Comparison of ENCODE assay signal across 13 cellular contexts in the genomic region with DNA sequence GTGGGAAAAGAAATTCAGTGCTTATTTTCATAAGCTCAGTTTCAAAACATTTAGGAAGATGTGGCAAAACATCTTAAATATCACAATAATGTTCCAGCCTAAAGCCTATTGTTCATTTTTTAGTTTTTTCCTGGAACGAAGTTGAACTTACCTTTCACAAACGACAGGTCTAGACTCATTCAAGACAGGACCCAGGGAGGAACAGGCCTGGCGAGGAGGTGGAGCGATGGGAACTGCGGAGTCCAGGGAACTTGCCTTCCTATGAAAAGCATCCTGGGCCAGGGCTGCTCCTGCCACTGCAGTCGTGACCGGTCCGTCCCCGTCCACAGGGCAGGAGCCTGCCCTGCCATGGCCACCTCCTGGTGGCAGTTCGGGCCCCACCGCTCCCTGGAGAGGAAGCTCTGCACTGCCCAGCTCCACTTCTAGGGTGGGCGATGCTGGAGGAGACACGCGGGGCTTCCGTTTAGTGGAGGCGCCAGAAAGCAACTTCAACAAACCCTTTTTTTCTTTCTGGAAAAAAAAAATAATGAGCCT.
A peak's percentile ranks its signal among the peaks of the same experiment; 100 is the strongest.
DNase-seq lines count a peak whose midpoint lies in the region; ATAC-seq and TF ChIP-seq lines count a peak whose summit lies in the region.
"Had no signal": no experiment of that assay in that cellular context is flagged by ENCODE, and none has a peak within 500 bp of the region (broad histone marks: within the 10 kb centered on the region; RNA-seq: fewer than 3 reads in every experiment).

No MANE protein-coding gene starts in this region.

- H3K4me3 ChIP-seq in breast epithelium (no peak overlapping the region), epithelial cell of esophagus (ENCODE audit: low read length) (no peak overlapping the region), neural progenitor cell (no peak overlapping the region)
- H3K4me3 ChIP-seq: BLaER1, GM12878 had no signal

- H3K9ac ChIP-seq in neural progenitor cell = no peak overlapping the region
- H3K9ac ChIP-seq: BLaER1 had no signal

- no peaks in the 10 kb centered on the region for H3K79me2 ChIP-seq in neural progenitor cell (ENCODE audit: low read depth)

- H3K4me2 ChIP-seq in neural progenitor cell = no peak overlapping the region
- H3K4me2 ChIP-seq: BLaER1 had no signal

- TF ChIP-seq POLR2A in breast epithelium (IDR thresholded peaks at IDR 0.05) = no peak

- H3K27me3 ChIP-seq in breast epithelium = no peaks in the 10 kb centered on the region
- H3K27me3 ChIP-seq in neural progenitor cell = no peaks in the 10 kb centered on the region
- H3K27me3 ChIP-seq: BLaER1 had no signal

- no TSS peak for BruUV-seq in MCF 10A (replicated peaks; lab: Mats Ljungman, UMichigan)

- H3K9me3 ChIP-seq in breast epithelium = no peaks in the 10 kb centered on the region
- no peaks in the 10 kb centered on the region for H3K9me3 ChIP-seq in neural progenitor cell (ENCODE audit: low read depth)
- H3K9me3 ChIP-seq: BLaER1 had no signal

- DNase-seq in breast epithelium (ENCODE audit: low spot score in 2 of 2) (no peak), MCF 10A (ENCODE audit: unreplicated experiment) (no peak), epithelial cell of esophagus (ENCODE audit: low read depth) (peak; percentile 78), neural progenitor cell (ENCODE audit: low spot score) (no peak), amygdala (lab: John Stamatoyannopoulos, UW) (no peak), T-helper 1 cell (no peak)
- DNase-seq in stimulated activated effector memory CD8-positive, alpha-beta T cell treated with anti-CD3 and anti-CD28 coated beads, Interleukin-12 subunit alpha, Interleukin-12 subunit beta, amount 100 ng/mL, for 72 hours (ENCODE audit: low spot score in 2 of 2) = no peak
- DNase-seq: CD8-positive, alpha-beta memory T cell; DMS79 had no signal

- no peaks in the 10 kb centered on the region for H3K27me3 Mint-ChIP-seq in MCF 10A (ENCODE audit: insufficient read depth, unreplicated experiment)
- H3K27me3 Mint-ChIP-seq in neural progenitor cell (ENCODE audit: insufficient read depth, low read depth) = no peaks in the 10 kb centered on the region

- no peak for ATAC-seq in stimulated activated effector memory CD8-positive, alpha-beta T cell treated with anti-CD3 and anti-CD28 coated beads, Interleukin-12 subunit alpha, Interleukin-12 subunit beta, amount 100 ng/mL, for 72 hours
- ATAC-seq in HG03442 (IDR thresholded peaks at IDR 0.05; ENCODE audit: unreplicated experiment) = no peak
- ATAC-seq: GM12878 had no signal

- no peak overlapping the region for H2AFZ ChIP-seq in neural progenitor cell (replicated peaks)

- TF ChIP-seq CTCF in breast epithelium (IDR thresholded peaks at IDR 0.05) (no peak), MCF 10A (IDR thresholded peaks at IDR 0.05; ENCODE audit: unreplicated experiment) (no peak), epithelial cell of esophagus (IDR thresholded peaks at IDR 0.05; ENCODE audit: insufficient read depth, low read depth, low read length, missing control alignments) (no peak), neural progenitor cell (IDR thresholded peaks at IDR 0.05) (no peak)

- H3K9me3 Mint-ChIP-seq in MCF 10A (ENCODE audit: unreplicated experiment) (no peaks in the 10 kb centered on the region), neural progenitor cell (no peaks in the 10 kb centered on the region)
- H3K9me3 Mint-ChIP-seq in stimulated activated effector memory CD8-positive, alpha-beta T cell treated with anti-CD3 and anti-CD28 coated beads, Interleukin-12 subunit alpha, Interleukin-12 subunit beta, amount 100 ng/mL, for 72 hours = no peaks in the 10 kb centered on the region
- H3K9me3 Mint-ChIP-seq: CD8-positive, alpha-beta memory T cell had no signal

- no peak overlapping the region for H3K4me3 Mint-ChIP-seq in MCF 10A (ENCODE audit: unreplicated experiment)
- no peak overlapping the region for H3K4me3 Mint-ChIP-seq in neural progenitor cell
- no peak overlapping the region for H3K4me3 Mint-ChIP-seq in stimulated activated effector memory CD8-positive, alpha-beta T cell treated with anti-CD3 and anti-CD28 coated beads, Interleukin-12 subunit alpha, Interleukin-12 subunit beta, amount 100 ng/mL, for 72 hours
- H3K4me3 Mint-ChIP-seq: CD8-positive, alpha-beta memory T cell had no signal

- POLR2A ChIA-PET in MCF 10A (lab: Yijun Ruan, JAX) = no interaction called here

- intact Hi-C loops in breast epithelium (cut with DNase I; ENCODE audit: low total_unique reads) (no loop called here), MCF 10A (cut with micrococcal nuclease) (no loop called here)

- H3K27ac ChIP-seq in breast epithelium = peak overlapping the region; percentile 14 to 44
- peak overlapping the region; percentile 70 for H3K27ac ChIP-seq in neural progenitor cell
- H3K27ac ChIP-seq: 22Rv1, BLaER1 had no signal

- no peaks in the 10 kb centered on the region for H4K20me1 ChIP-seq in neural progenitor cell (ENCODE audit: low read depth)
- H4K20me1 ChIP-seq: BLaER1 had no signal

- peaks cover 21% of the 10 kb centered on the region for H3F3A ChIP-seq in neural progenitor cell (ENCODE audit: low read depth)

- H3K36me3 ChIP-seq in breast epithelium = peaks cover 4% of the 10 kb centered on the region
- peaks cover 15% of the 10 kb centered on the region for H3K36me3 ChIP-seq in neural progenitor cell

- H3K4me1 ChIP-seq in breast epithelium (no peaks in the 10 kb centered on the region), neural progenitor cell (peaks cover 30% of the 10 kb centered on the region)
- H3K4me1 ChIP-seq: BLaER1 had no signal

- H3K4me1 Mint-ChIP-seq in MCF 10A (ENCODE audit: insufficient read depth, unreplicated experiment) (peaks cover 9% of the 10 kb centered on the region), neural progenitor cell (peaks cover 20% of the 10 kb centered on the region)
- H3K4me1 Mint-ChIP-seq in stimulated activated effector memory CD8-positive, alpha-beta T cell treated with anti-CD3 and anti-CD28 coated beads, Interleukin-12 subunit alpha, Interleukin-12 subunit beta, amount 100 ng/mL, for 72 hours = no peaks in the 10 kb centered on the region
- H3K4me1 Mint-ChIP-seq: CD8-positive, alpha-beta memory T cell had no signal

- H3K36me3 Mint-ChIP-seq in MCF 10A (ENCODE audit: insufficient read depth, unreplicated experiment) (peaks cover 7% of the 10 kb centered on the region), neural progenitor cell (peaks cover 19% of the 10 kb centered on the region)
- no peaks in the 10 kb centered on the region for H3K36me3 Mint-ChIP-seq in stimulated activated effector memory CD8-positive, alpha-beta T cell treated with anti-CD3 and anti-CD28 coated beads, Interleukin-12 subunit alpha, Interleukin-12 subunit beta, amount 100 ng/mL, for 72 hours
- H3K36me3 Mint-ChIP-seq: CD8-positive, alpha-beta memory T cell had no signal

- no peak overlapping the region for H3K27ac Mint-ChIP-seq in MCF 10A (ENCODE audit: low read depth, unreplicated experiment)
- H3K27ac Mint-ChIP-seq in neural progenitor cell = no peak overlapping the region
- H3K27ac Mint-ChIP-seq in stimulated activated effector memory CD8-positive, alpha-beta T cell treated with anti-CD3 and anti-CD28 coated beads, Interleukin-12 subunit alpha, Interleukin-12 subunit beta, amount 100 ng/mL, for 72 hours = no peak overlapping the region

- CTCF ChIA-PET in MCF 10A (lab: Yijun Ruan, JAX) = interaction anchor here (0.7 to 1.5 kb wide), 2 partner anchors 35 to 81 kb away, joined by 3 to 7 read pairs; no protein-coding TSS in a partner anchor
